ENCODE assay signal across 13 cellular contexts in the genomic region with DNA sequence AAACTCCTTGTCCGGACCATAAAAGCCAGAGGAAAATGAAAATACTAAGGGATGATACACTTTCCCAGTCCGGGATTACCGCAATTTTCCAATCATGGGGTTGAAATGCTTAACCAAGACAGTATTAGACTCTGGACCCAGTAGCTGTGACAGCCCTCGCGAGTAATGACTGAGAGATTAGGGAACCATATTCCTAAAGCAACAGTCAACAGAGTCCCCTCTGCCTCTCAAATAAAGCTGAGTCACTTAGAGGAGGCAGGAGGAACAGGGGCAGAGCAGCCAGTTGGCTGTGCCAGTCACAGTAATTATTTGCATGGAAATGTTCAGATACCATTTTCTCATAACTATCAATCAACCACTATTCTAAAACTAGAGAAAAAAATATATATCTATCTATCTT.
"Had no signal": no experiment of that assay in that cellular context is flagged by ENCODE, and none has a peak within 500 bp of the region (broad histone marks: within the 10 kb centered on the region; RNA-seq: fewer than 3 reads in every experiment).

No MANE protein-coding gene starts in this region.

- H3K27me3 ChIP-seq: neural progenitor cell had no signal

- ATAC-seq: activated T-cell treated with anti-CD3 and anti-CD28 coated beads, Interleukin-2, amount 50 U/mL, for 4 hours had no signal

- H3K4me1 Mint-ChIP-seq: activated B cell treated with CpG ODN at 0.5 μM for 24 hours, neural progenitor cell had no signal

- H3K4me3 Mint-ChIP-seq: activated B cell treated with CpG ODN at 0.5 μM for 24 hours; activated CD4-positive, alpha-beta T cell treated with anti-CD3 and anti-CD28 coated beads, Interleukin-2, amount 10 ng/mL, durations not matched to agents 7 days and 5 days; activated T-cell treated with anti-CD3 and anti-CD28 coated beads, Interleukin-2, amount 50 U/mL, for 4 hours; neural progenitor cell had no signal

- H3K27ac Mint-ChIP-seq: activated B cell treated with CpG ODN at 0.5 μM for 24 hours; activated CD4-positive, alpha-beta T cell treated with anti-CD3 and anti-CD28 coated beads, Interleukin-2, amount 10 ng/mL, durations not matched to agents 7 days and 5 days; neural progenitor cell had no signal

- H3K9me3 Mint-ChIP-seq: activated B cell treated with CpG ODN at 0.5 μM for 24 hours; activated CD4-positive, alpha-beta T cell treated with anti-CD3 and anti-CD28 coated beads, Interleukin-2, amount 10 ng/mL, durations not matched to agents 7 days and 5 days; activated T-cell treated with anti-CD3 and anti-CD28 coated beads, Interleukin-2, amount 50 U/mL, for 4 hours; neural progenitor cell had no signal

- H3K9ac ChIP-seq: neural progenitor cell had no signal

- H2AFZ ChIP-seq: neural progenitor cell had no signal

- H3K4me3 ChIP-seq: neural progenitor cell, smooth muscle cell had no signal

- H3K4me1 ChIP-seq: neural progenitor cell had no signal

- DNase-seq: activated B cell treated with CpG ODN at 0.5 μM for 24 hours; activated CD4-positive, alpha-beta T cell treated with anti-CD3 and anti-CD28 coated beads, Interleukin-2, amount 10 ng/mL, durations not matched to agents 7 days and 5 days; activated effector memory CD4-positive, alpha-beta T cell treated with anti-CD3 and anti-CD28 coated beads, Interleukin-2, amount 50 U/mL, for 16 hours; activated T-cell treated with anti-CD3 and anti-CD28 coated beads, Interleukin-2, amount 50 U/mL, for 4 hours; aorta; hypothalamus; kidney glomerular epithelial cell; retina; substantia nigra; T1000; trophoblast cell had no signal

- H3K36me3 ChIP-seq: neural progenitor cell had no signal

- H3K27ac ChIP-seq: neural progenitor cell had no signal

- H3K27me3 Mint-ChIP-seq: activated B cell treated with CpG ODN at 0.5 μM for 24 hours; activated CD4-positive, alpha-beta T cell treated with anti-CD3 and anti-CD28 coated beads, Interleukin-2, amount 10 ng/mL, durations not matched to agents 7 days and 5 days had no signal

- H3K4me2 ChIP-seq: neural progenitor cell, smooth muscle cell had no signal
